4 cellular contexts compared by ENCODE assay signal in the genomic region with DNA sequence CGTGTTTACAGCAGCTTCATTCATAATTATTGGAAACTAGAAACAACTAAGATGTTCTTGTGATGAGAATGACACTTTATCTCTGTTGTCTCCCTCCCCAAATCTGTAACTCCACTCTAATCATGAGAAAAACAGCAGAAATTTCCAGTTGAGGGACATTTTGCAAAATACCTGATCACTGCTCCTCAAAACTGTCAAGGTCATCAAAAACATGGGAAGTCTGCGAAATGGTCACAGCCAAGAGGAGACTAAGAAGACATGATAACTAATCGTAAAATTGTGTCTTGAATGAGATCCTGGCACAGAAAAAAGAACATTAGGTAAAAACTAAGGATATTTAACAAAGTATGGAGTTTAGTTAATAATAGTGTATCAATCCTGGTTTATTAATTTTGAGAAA.
TF ChIP-seq lines count a peak whose summit lies in the region.

No MANE protein-coding gene starts in this region.

TF ChIP-seq in HepG2, 621 proteins besides CTCF, POLR2A, EP300 and RAD21:
- TF ChIP-seq MAFK (conservative IDR thresholded peaks at IDR 0.05 in 1 of 2, IDR thresholded peaks at IDR 0.05 in 1 of 2; ENCODE audit: low read length in 2 of 2) (peak; percentile 88 to 91), MAFF (IDR thresholded peaks at IDR 0.05; ENCODE audit: low read depth, low read length) (peak; percentile 89), ZNF101 (CRISPR knock-in tag; IDR thresholded peaks at IDR 0.05; ENCODE audit: borderline replicate concordance, low read depth) (no peak)

TF ChIP-seq in A549, 52 proteins besides CTCF, POLR2A, EP300 and RAD21:
- TF ChIP-seq MAFK (IDR thresholded peaks at IDR 0.05; ENCODE audit: partially characterized antibody) (peak; percentile 70), HOXA7 (CRISPR knock-in tag; IDR thresholded peaks at IDR 0.05) (no peak)

TF ChIP-seq in IMR-90, 13 proteins besides CTCF, POLR2A, EP300 and RAD21:
- TF ChIP-seq SMC3 (IDR thresholded peaks at IDR 0.05; ENCODE audit: low read depth, low read length) (no peak), MAFK (IDR thresholded peaks at IDR 0.05; ENCODE audit: low read depth, low read length) (peak; percentile 55), MXI1 (IDR thresholded peaks at IDR 0.05; ENCODE audit: borderline replicate concordance, low read depth, low read length) (no peak), FOS (IDR thresholded peaks at IDR 0.05; ENCODE audit: low read depth, low read length) (no peak), BHLHE40 (IDR thresholded peaks at IDR 0.05; ENCODE audit: low read depth, low read length) (no peak), CHD1 (IDR thresholded peaks at IDR 0.05; ENCODE audit: low read depth, low read length) (no peak), NFE2L2 (IDR thresholded peaks at IDR 0.05; ENCODE audit: low read depth, low read length) (no peak)
- TF ChIP-seq, protein P1, sequence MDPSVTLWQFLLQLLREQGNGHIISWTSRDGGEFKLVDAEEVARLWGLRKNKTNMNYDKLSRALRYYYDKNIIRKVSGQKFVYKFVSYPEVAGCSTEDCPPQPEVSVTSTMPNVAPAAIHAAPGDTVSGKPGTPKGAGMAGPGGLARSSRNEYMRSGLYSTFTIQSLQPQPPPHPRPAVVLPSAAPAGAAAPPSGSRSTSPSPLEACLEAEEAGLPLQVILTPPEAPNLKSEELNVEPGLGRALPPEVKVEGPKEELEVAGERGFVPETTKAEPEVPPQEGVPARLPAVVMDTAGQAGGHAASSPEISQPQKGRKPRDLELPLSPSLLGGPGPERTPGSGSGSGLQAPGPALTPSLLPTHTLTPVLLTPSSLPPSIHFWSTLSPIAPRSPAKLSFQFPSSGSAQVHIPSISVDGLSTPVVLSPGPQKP (IDR thresholded peaks at IDR 0.05; ENCODE audit: borderline replicate concordance, low read depth, low read length) = no peak

TF ChIP-seq in K562, 482 proteins besides CTCF, POLR2A, EP300 and RAD21:
- no peak for TF ChIP-seq CTBP1 (IDR thresholded peaks at IDR 0.05; ENCODE audit: borderline replicate concordance)
- TF ChIP-seq ZNF316 (IDR thresholded peaks at IDR 0.05) = peak; percentile 57
- TF ChIP-seq L3MBTL2 (IDR thresholded peaks at IDR 0.05) = no peak
- peak; percentile 16; the same call in 1 of the 2 replicates for TF ChIP-seq C11orf30 (IDR thresholded peaks at IDR 0.05; ENCODE audit: low read depth)
- TF ChIP-seq, protein P2, sequence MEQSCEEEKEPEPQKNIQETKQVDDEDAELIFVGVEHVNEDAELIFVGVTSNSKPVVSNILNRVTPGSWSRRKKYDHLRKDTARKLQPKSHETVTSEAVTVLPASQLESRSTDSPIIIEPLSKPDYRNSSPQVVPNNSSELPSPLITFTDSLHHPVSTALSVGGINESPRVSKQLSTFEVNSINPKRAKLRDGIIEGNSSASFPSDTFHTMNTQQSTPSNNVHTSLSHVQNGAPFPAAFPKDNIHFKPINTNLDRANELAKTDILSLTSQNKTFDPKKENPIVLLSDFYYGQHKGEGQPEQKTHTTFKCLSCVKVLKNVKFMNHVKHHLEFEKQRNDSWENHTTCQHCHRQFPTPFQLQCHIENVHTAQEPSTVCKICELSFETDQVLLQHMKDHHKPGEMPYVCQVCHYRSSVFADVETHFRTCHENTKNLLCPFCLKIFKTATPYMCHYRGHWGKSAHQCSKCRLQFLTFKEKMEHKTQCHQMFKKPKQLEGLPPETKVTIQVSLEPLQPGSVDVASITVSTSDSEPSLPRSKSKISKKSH (CRISPR knock-in tag; IDR thresholded peaks at IDR 0.05) = no peak
- TF ChIP-seq KDM1A (IDR thresholded peaks at IDR 0.05) = no peak
- TF ChIP-seq TAF1 (IDR thresholded peaks at IDR 0.05; ENCODE audit: control insufficient read depth, extremely low read depth, insufficient read depth, low read length, severe bottlenecking) = no peak
